18 cellular contexts compared by ENCODE assay signal in genomic region chr7:45596665-45597095, GRCh38.
"Had no signal": no experiment of that assay in that cellular context is flagged by ENCODE, and none has a peak within 500 bp of the region (broad histone marks: within the 10 kb centered on the region; RNA-seq: fewer than 3 reads in every experiment).

No MANE protein-coding gene starts in this region.

- H3K27me3 ChIP-seq: brain microvascular endothelial cell, heart left ventricle, upper lobe of right lung had no signal

- H3K36me3 Mint-ChIP-seq: activated naive CD4-positive, alpha-beta T cell treated with anti-CD3 and anti-CD28 coated beads, Interleukin-2, amount 50 U/mL, for 72 hours had no signal

- DNase-seq: activated CD4-positive, alpha-beta T cell treated with anti-CD3 and anti-CD28 coated beads for 1 hour; activated CD4-positive, alpha-beta T cell treated with anti-CD3 and anti-CD28 coated beads, Interleukin-2, amount 50 U/mL, for 1 hour; activated T-cell treated with anti-CD3 and anti-CD28 coated beads, Interleukin-2, amount 50 U/mL, for 1 hour; brain microvascular endothelial cell; central memory CD4-positive, alpha-beta T cell; heart left ventricle; left cardiac atrium; mesendoderm; mucosa of descending colon; stimulated activated CD4-positive, alpha-beta T cell treated with anti-CD3 and anti-CD28 coated beads, Interleukin-4, amount 100 ng/mL, for 1 hour; stimulated activated naive CD4-positive, alpha-beta T cell treated with Interleukin-2 at 50 U/mL for 16 hours; T-helper 9 cell had no signal

- H3K27ac ChIP-seq: brain microvascular endothelial cell, epithelial cell of prostate, heart left ventricle, prostate gland, thoracic aorta, upper lobe of right lung had no signal

- H3K36me3 ChIP-seq: brain microvascular endothelial cell, heart left ventricle, prostate gland, thoracic aorta, upper lobe of right lung had no signal

- H3K4me3 ChIP-seq: heart left ventricle, mucosa of descending colon, prostate gland, thoracic aorta, upper lobe of right lung had no signal

- ATAC-seq: activated naive CD4-positive, alpha-beta T cell treated with anti-CD3 and anti-CD28 coated beads, Interleukin-2, amount 50 U/mL, for 72 hours; heart left ventricle; left cardiac atrium; mucosa of descending colon; upper lobe of right lung had no signal

- H3K9me3 ChIP-seq: heart left ventricle, mucosa of descending colon, prostate gland, thoracic aorta, upper lobe of right lung had no signal

- H3K4me1 ChIP-seq: prostate gland, upper lobe of right lung had no signal

- H3K9me3 Mint-ChIP-seq: activated naive CD4-positive, alpha-beta T cell treated with anti-CD3 and anti-CD28 coated beads, Interleukin-2, amount 50 U/mL, for 72 hours; neural crest cell had no signal

- H3K27ac Mint-ChIP-seq: activated naive CD4-positive, alpha-beta T cell treated with anti-CD3 and anti-CD28 coated beads, Interleukin-2, amount 50 U/mL, for 72 hours had no signal

- H3K4me3 Mint-ChIP-seq: neural crest cell had no signal
